Comparison of ENCODE assay signal across 8 cellular contexts in genomic region chr9:90044710-90045151, GRCh38.
DNase-seq lines count a peak whose midpoint lies in the region; ATAC-seq and TF ChIP-seq lines count a peak whose summit lies in the region.

No MANE protein-coding gene starts in this region.

- H3F3A ChIP-seq in smooth muscle cell (ENCODE audit: low read depth) = peaks cover 6% of the 10 kb centered on the region

- 10% methylated on average over 7 of the region's 7 CpGs for WGBS in smooth muscle cell (ENCODE audit: low lambda C conversion rate)

- H3K4me3 ChIP-seq in smooth muscle cell = no peak overlapping the region

- H3K27ac ChIP-seq in smooth muscle cell (ENCODE audit: low read depth) = peak overlapping the region; percentile 75

- no peak for ATAC-seq in HG02884 (IDR thresholded peaks at IDR 0.05; ENCODE audit: unreplicated experiment)

- H3K4me1 ChIP-seq in smooth muscle cell (ENCODE audit: low read depth) = no peaks in the 10 kb centered on the region

- peak overlapping the region; percentile 63 for H2AFZ ChIP-seq in smooth muscle cell (ENCODE audit: low read depth)

- H3K27me3 ChIP-seq in smooth muscle cell (ENCODE audit: low read depth) = no peaks in the 10 kb centered on the region

- H3K9me3 ChIP-seq in smooth muscle cell (replicated peaks; ENCODE audit: low read depth) = no peaks in the 10 kb centered on the region

- H3K79me2 ChIP-seq in smooth muscle cell (ENCODE audit: low read depth) = no peaks in the 10 kb centered on the region

- DNase-seq in activated CD4-positive, alpha-beta T cell treated with anti-CD3 and anti-CD28 coated beads, Interleukin-2, amount 50 U/mL, for 48 hours = peak; percentile 9 to 26
- DNase-seq in activated CD4-positive, alpha-beta T cell treated with anti-CD3 and anti-CD28 coated beads for 1 hour = no peak
- DNase-seq in NCI-H2081 treated with DMSO at 0.1 percent for 48 hours (lab: John Stamatoyannopoulos, UW) (peak; percentile 80), astrocyte of the hippocampus (ENCODE audit: low read depth, low spot score) (peak; percentile 48), smooth muscle cell (lab: John Stamatoyannopoulos, UW; ENCODE audit: unreplicated experiment) (no peak), medulla oblongata (ENCODE audit: extremely low spot score) (no peak), GM19240 (ENCODE audit: insufficient read length, low spot score) (no peak)

- H3K9ac ChIP-seq in smooth muscle cell (ENCODE audit: low read depth) = no peak overlapping the region

- peak overlapping the region; percentile 56 for H3K4me2 ChIP-seq in smooth muscle cell

- no peaks in the 10 kb centered on the region for H4K20me1 ChIP-seq in smooth muscle cell (ENCODE audit: low read depth)

- no peak for TF ChIP-seq CTCF in smooth muscle cell (IDR thresholded peaks at IDR 0.05; ENCODE audit: borderline replicate concordance, insufficient read depth, poor library complexity, severe bottlenecking)

- no peaks in the 10 kb centered on the region for H3K36me3 ChIP-seq in smooth muscle cell (ENCODE audit: low read depth)

Comparison
In these comparisons a context has a peak if more than half of its experiments do, and no peak if none do; other contexts are left out.
1. DNase-seq: peak in activated CD4-positive, alpha-beta T cell treated with anti-CD3 and anti-CD28 coated beads, Interleukin-2, amount 50 U/mL, for 48 hours (2 of 2), NCI-H2081 treated with DMSO at 0.1 percent for 48 hours (single experiment) and astrocyte of the hippocampus (single experiment); none in activated CD4-positive, alpha-beta T cell treated with anti-CD3 and anti-CD28 coated beads for 1 hour (single experiment), smooth muscle cell (single experiment), medulla oblongata (single experiment) and GM19240 (single experiment).